In genomic region chr18:30644158-30644557, GRCh38 we compare ENCODE assay signal across 7 cellular contexts.
"Had no signal": no experiment of that assay in that cellular context is flagged by ENCODE, and none has a peak within 500 bp of the region (broad histone marks: within the 10 kb centered on the region; RNA-seq: fewer than 3 reads in every experiment).

No MANE protein-coding gene starts in this region.

- H3K27ac ChIP-seq: HL-60 had no signal

- H2AFZ ChIP-seq: GM23338 had no signal

- FAIRE-seq: H1, H54 had no signal

- DNase-seq: H9, HCEC 1CT, KG1 had no signal

- H3K4me3 ChIP-seq: GM23338 had no signal

- ATAC-seq: GM23338 had no signal

- H3K4me2 ChIP-seq: GM23338 had no signal
